In the genomic region with DNA sequence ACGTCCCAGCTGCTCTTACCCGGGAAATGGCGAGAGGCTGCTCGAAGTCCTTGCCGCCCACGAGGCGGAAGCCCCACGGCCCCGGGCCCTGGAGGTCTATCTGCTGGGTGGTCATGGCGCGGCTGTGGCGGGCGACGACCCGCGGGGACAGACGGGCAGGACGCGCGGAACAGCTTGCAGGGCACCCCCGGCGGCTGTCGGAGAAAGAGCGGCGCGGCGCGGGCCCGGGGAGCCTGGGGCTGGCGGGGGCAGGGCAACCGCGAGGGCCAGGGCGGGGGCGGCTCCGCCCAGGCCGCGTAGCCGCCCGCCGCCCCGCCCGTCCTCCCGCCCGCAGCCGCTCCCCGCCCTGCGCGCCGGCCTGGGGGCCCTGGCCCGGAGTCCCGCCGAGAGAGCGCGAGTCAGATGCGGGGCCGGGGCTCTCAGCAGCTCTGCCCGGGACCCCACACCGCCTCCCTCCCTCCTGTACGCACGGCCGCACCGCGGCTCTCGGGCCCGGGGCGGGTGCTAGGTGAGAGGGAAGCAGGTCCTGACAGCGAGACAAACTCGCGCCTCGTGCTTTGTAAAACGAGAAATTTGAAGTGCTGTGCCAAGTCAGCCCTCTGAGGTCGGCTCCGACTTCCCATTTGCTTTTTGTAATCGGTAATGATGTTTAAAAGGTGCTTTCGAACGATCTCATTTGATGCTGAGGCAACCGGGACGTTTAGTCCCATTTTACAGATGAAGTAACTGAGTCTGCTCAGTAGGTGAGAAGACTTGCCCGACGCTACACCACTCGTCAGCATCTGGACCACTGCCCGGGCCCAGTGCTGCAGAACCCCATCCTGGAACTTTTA, we compare ENCODE assay signal across 1 cellular context.
TF ChIP-seq lines count a peak whose summit lies in the region.

TSS of gene PDLIM1 (minus strand) at position 203 of the 833 bp plus-strand sequence. CDS start at position 115, 88 bp downstream.

TF ChIP-seq in K562, 482 proteins besides CTCF, POLR2A, EP300 and RAD21 (continued from another document and continues in another):
- TF ChIP-seq ZNF318 (IDR thresholded peaks at IDR 0.05; ENCODE audit: borderline replicate concordance in 1 of 2, low read depth in 1 of 2) (no peak), CBX3 (IDR thresholded peaks at IDR 0.05; ENCODE audit: borderline replicate concordance in 1 of 2, low read length in 2 of 2) (peak in 1 of 2 experiments; percentile 86; a peak in 1 of 3 replicates), RUNX1 (IDR thresholded peaks at IDR 0.05; ENCODE audit: low read depth) (no peak), ZNF212 (CRISPR knock-in tag; IDR thresholded peaks at IDR 0.05) (no peak), ADNP (tag; IDR thresholded peaks at IDR 0.05) (peak; percentile 98), TCF7 (IDR thresholded peaks at IDR 0.05; ENCODE audit: borderline replicate concordance) (no peak), MEF2D (tag; conservative IDR thresholded peaks at IDR 0.05; ENCODE audit: low read depth) (no peak), NFE2L1 (tag; IDR thresholded peaks at IDR 0.05; ENCODE audit: borderline replicate concordance, low read depth) (no peak), MEIS2 (IDR thresholded peaks at IDR 0.05; ENCODE audit: partially characterized antibody) (no peak), GABPB1 (CRISPR knock-in tag; IDR thresholded peaks at IDR 0.05) (no peak), SRSF7 (optimal IDR thresholded peaks at IDR 0.05; ENCODE audit: low read depth, low read length) (no peak), SUPT5H (IDR thresholded peaks at IDR 0.05) (peak; percentile 70), PHTF2 (CRISPR knock-in tag; IDR thresholded peaks at IDR 0.05) (no peak), ZNF280A (IDR thresholded peaks at IDR 0.05; ENCODE audit: low read depth, partially characterized antibody) (no peak), HNRNPH1 (optimal IDR thresholded peaks at IDR 0.05; ENCODE audit: low read depth, low read length) (no peak), RHOXF2B (CRISPR knock-in tag; conservative IDR thresholded peaks at IDR 0.05) (no peak), NFXL1 (CRISPR knock-in tag; IDR thresholded peaks at IDR 0.05) (no peak), FOXK1 (CRISPR knock-in tag; IDR thresholded peaks at IDR 0.05; ENCODE audit: borderline replicate concordance) (no peak), EWSR1 (IDR thresholded peaks at IDR 0.05; ENCODE audit: borderline replicate concordance, low read depth, partially characterized antibody) (no peak), ZBTB8A (IDR thresholded peaks at IDR 0.05; ENCODE audit: partially characterized antibody) (no peak), ARHGAP35 (IDR thresholded peaks at IDR 0.05; ENCODE audit: partially characterized antibody) (no peak), ZNF140 (CRISPR knock-in tag; IDR thresholded peaks at IDR 0.05) (no peak), ZBTB34 (CRISPR knock-in tag; IDR thresholded peaks at IDR 0.05) (no peak), SP2 (IDR thresholded peaks at IDR 0.05; ENCODE audit: extremely low read depth, low read depth, low read length, poor library complexity, severe bottlenecking) (no peak), ZNF41 (CRISPR knock-in tag; conservative IDR thresholded peaks at IDR 0.05) (no peak), NCOR1 (IDR thresholded peaks at IDR 0.05) (no peak), MBD2 (IDR thresholded peaks at IDR 0.05; ENCODE audit: borderline replicate concordance, low read depth) (no peak), NFIX (CRISPR knock-in tag; IDR thresholded peaks at IDR 0.05; ENCODE audit: low read depth) (no peak), ZNF695 (CRISPR knock-in tag; IDR thresholded peaks at IDR 0.05) (no peak), GABPB2 (CRISPR knock-in tag; conservative IDR thresholded peaks at IDR 0.05) (no peak), SMARCC2 (IDR thresholded peaks at IDR 0.05; ENCODE audit: low read depth) (no peak), ZNF165 (CRISPR knock-in tag; IDR thresholded peaks at IDR 0.05; ENCODE audit: borderline replicate concordance) (no peak), PHF20 (IDR thresholded peaks at IDR 0.05; ENCODE audit: partially characterized antibody) (peak; percentile 29), ZNF197 (CRISPR knock-in tag; IDR thresholded peaks at IDR 0.05; ENCODE audit: low read depth) (no peak), MXI1 (IDR thresholded peaks at IDR 0.05; ENCODE audit: low read depth, low read length) (no peak), RBM17 (IDR thresholded peaks at IDR 0.05; ENCODE audit: borderline replicate concordance, low read depth, low read length) (no peak), ZNF57 (CRISPR knock-in tag; IDR thresholded peaks at IDR 0.05) (no peak), CEBPB (tag; IDR thresholded peaks at IDR 0.05) (no peak), ARID1B (IDR thresholded peaks at IDR 0.05) (no peak), ERF (CRISPR knock-in tag; IDR thresholded peaks at IDR 0.05) (peak; percentile 24; the same call in 1 of the 2 replicates)
- TF ChIP-seq, protein P1, sequence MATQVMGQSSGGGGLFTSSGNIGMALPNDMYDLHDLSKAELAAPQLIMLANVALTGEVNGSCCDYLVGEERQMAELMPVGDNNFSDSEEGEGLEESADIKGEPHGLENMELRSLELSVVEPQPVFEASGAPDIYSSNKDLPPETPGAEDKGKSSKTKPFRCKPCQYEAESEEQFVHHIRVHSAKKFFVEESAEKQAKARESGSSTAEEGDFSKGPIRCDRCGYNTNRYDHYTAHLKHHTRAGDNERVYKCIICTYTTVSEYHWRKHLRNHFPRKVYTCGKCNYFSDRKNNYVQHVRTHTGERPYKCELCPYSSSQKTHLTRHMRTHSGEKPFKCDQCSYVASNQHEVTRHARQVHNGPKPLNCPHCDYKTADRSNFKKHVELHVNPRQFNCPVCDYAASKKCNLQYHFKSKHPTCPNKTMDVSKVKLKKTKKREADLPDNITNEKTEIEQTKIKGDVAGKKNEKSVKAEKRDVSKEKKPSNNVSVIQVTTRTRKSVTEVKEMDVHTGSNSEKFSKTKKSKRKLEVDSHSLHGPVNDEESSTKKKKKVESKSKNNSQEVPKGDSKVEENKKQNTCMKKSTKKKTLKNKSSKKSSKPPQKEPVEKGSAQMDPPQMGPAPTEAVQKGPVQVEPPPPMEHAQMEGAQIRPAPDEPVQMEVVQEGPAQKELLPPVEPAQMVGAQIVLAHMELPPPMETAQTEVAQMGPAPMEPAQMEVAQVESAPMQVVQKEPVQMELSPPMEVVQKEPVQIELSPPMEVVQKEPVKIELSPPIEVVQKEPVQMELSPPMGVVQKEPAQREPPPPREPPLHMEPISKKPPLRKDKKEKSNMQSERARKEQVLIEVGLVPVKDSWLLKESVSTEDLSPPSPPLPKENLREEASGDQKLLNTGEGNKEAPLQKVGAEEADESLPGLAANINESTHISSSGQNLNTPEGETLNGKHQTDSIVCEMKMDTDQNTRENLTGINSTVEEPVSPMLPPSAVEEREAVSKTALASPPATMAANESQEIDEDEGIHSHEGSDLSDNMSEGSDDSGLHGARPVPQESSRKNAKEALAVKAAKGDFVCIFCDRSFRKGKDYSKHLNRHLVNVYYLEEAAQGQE (CRISPR knock-in tag; IDR thresholded peaks at IDR 0.05; ENCODE audit: low read depth) = no peak
- TF ChIP-seq, protein P2, sequence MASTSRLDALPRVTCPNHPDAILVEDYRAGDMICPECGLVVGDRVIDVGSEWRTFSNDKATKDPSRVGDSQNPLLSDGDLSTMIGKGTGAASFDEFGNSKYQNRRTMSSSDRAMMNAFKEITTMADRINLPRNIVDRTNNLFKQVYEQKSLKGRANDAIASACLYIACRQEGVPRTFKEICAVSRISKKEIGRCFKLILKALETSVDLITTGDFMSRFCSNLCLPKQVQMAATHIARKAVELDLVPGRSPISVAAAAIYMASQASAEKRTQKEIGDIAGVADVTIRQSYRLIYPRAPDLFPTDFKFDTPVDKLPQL (IDR thresholded peaks at IDR 0.05; ENCODE audit: extremely low read depth, insufficient read length) = no peak
- TF ChIP-seq, protein P3, sequence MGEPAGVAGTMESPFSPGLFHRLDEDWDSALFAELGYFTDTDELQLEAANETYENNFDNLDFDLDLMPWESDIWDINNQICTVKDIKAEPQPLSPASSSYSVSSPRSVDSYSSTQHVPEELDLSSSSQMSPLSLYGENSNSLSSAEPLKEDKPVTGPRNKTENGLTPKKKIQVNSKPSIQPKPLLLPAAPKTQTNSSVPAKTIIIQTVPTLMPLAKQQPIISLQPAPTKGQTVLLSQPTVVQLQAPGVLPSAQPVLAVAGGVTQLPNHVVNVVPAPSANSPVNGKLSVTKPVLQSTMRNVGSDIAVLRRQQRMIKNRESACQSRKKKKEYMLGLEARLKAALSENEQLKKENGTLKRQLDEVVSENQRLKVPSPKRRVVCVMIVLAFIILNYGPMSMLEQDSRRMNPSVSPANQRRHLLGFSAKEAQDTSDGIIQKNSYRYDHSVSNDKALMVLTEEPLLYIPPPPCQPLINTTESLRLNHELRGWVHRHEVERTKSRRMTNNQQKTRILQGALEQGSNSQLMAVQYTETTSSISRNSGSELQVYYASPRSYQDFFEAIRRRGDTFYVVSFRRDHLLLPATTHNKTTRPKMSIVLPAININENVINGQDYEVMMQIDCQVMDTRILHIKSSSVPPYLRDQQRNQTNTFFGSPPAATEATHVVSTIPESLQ (CRISPR knock-in tag; IDR thresholded peaks at IDR 0.05) = no peak
- TF ChIP-seq, protein P4, sequence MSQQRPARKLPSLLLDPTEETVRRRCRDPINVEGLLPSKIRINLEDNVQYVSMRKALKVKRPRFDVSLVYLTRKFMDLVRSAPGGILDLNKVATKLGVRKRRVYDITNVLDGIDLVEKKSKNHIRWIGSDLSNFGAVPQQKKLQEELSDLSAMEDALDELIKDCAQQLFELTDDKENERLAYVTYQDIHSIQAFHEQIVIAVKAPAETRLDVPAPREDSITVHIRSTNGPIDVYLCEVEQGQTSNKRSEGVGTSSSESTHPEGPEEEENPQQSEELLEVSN (IDR thresholded peaks at IDR 0.05; ENCODE audit: borderline replicate concordance in 1 of 2, extremely low read depth in 1 of 2, insufficient read depth in 1 of 2, insufficient read length in 1 of 2, low read depth in 1 of 2, low read length in 1 of 2, poor library complexity in 1 of 2, severe bottlenecking in 1 of 2) = peak; percentile 50 to 86
